8 cellular contexts compared by ENCODE assay signal in the genomic region with DNA sequence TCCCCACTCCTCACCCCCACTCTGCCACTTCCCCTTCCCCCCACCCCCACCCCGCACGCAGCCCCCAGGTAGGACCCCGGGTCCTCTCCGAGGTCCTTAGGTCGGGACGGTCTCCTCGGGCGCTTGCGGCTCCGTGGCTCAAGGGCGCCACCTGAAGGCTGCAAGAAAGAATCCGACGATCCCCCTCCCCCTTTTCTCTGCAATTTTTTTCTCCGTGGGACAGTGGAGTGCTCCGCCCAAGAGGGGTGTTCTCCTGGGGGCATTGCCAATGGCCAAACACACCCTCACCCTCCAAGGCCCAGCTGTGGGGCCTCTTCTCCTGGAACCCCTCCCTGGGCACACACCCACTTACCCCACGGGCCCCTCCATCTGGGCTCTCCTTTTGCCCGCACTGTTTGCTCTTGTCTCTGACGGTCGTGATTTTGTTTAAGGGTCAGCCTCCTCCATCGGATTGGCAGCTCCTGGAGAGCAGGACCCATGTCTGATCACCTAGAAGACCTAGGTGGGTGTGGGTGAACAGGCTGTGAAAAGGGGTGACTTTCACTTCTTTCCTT. TPM values are rescaled to one million over a fixed set of nuclear protein-coding genes. Genes with fewer than 3 reads are reported as not detected.
DNase-seq lines count a peak whose midpoint lies in the region; ATAC-seq and TF ChIP-seq lines count a peak whose summit lies in the region.

No MANE protein-coding gene starts in this region.

- H3K9me3 ChIP-seq in ectodermal cell (ENCODE audit: control insufficient read depth, low read length) (no peaks in the 10 kb centered on the region), transverse colon (no peaks in the 10 kb centered on the region)

- TF ChIP-seq POLR2A in transverse colon (IDR thresholded peaks at IDR 0.05), result no peak

- H3K27me3 Mint-ChIP-seq in activated B cell treated with CpG ODN at 0.5 μM for 24 hours, result peaks cover 26% of the 10 kb centered on the region
- peaks cover 34 to 54% (median 38%) of the 10 kb centered on the region in 3 donors for H3K27me3 Mint-ChIP-seq in naive B cell

- H3K27ac ChIP-seq in ectodermal cell (ENCODE audit: insufficient read depth, low read depth, low read length, poor library complexity, severe bottlenecking) (no peak overlapping the region), transverse colon (no peak overlapping the region)

- CTCF ChIA-PET in activated B cell treated with CpG ODN at 0.5 μM for 24 hours (lab: Charles Lee), result no interaction called here

- peaks cover 3% of the 10 kb centered on the region for H3K36me3 Mint-ChIP-seq in activated B cell treated with CpG ODN at 0.5 μM for 24 hours (ENCODE audit: low read depth)
- H3K36me3 Mint-ChIP-seq in naive B cell, result no peaks in the 10 kb centered on the region

- peak; percentile 42 for DNase-seq in SIG-M5 treated with dmso at 0.1 percent for 504 hours (lab: John Stamatoyannopoulos, UW; ENCODE audit: unreplicated experiment)
- DNase-seq in SIG-M5 (lab: John Stamatoyannopoulos, UW), result no peak
- DNase-seq in NCI-H1930 (lab: John Stamatoyannopoulos, UW), result peak; percentile 25 to 62
- DNase-seq in activated B cell treated with CpG ODN at 0.5 μM for 24 hours, result no peak
- peak; percentile 7 for DNase-seq in naive B cell
- DNase-seq in transverse colon, result peak; percentile 55

- H3K36me3 ChIP-seq in ectodermal cell (ENCODE audit: control insufficient read depth, insufficient read depth, low read length) (no peaks in the 10 kb centered on the region), transverse colon (no peaks in the 10 kb centered on the region)

- WGBS in ectodermal cell, 2 experiments, result 17% methylated on average over 18 to 20 of the region's 20 CpGs
- 8 to 20% methylated on average over 1 to 20 of the region's 20 CpGs for WGBS in transverse colon (ENCODE audit: low coverage in 1 of 2), 2 donors

- in situ Hi-C loops in transverse colon (cut with MboI; ENCODE audit: low pct_ligation_motif_present in 1 of 4, low pct_unique_long_range_greater_than_20kb in 1 of 4, low sequenced_read_pairs in 3 of 4), result no loop called here

- no peaks in the 10 kb centered on the region for H3K9me3 Mint-ChIP-seq in activated B cell treated with CpG ODN at 0.5 μM for 24 hours
- peaks cover 0 to 2% (median 0%) of the 10 kb centered on the region in 7 donors for H3K9me3 Mint-ChIP-seq in naive B cell

- H3K4me1 Mint-ChIP-seq in activated B cell treated with CpG ODN at 0.5 μM for 24 hours (peaks cover 11% of the 10 kb centered on the region), naive B cell (peaks cover 5 to 12% (median 7%) of the 10 kb centered on the region in 3 donors)

- TF ChIP-seq EP300 in transverse colon (IDR thresholded peaks at IDR 0.05; ENCODE audit: low read depth), result no peak

- peak overlapping the region; percentile 46 for H3K4me3 ChIP-seq in ectodermal cell (ENCODE audit: insufficient read depth, low read depth, low read length)
- H3K4me3 ChIP-seq in transverse colon, result peak overlapping the region; percentile 11 to 53 (median 42)

- peak overlapping the region; percentile 58 for H3K4me3 Mint-ChIP-seq in activated B cell treated with CpG ODN at 0.5 μM for 24 hours
- H3K4me3 Mint-ChIP-seq in naive B cell, result peak overlapping the region in 7 of 8 donors; percentile 55 to 82 (median 72)

- H3K27ac Mint-ChIP-seq in activated B cell treated with CpG ODN at 0.5 μM for 24 hours (no peak overlapping the region), naive B cell (peak overlapping the region in 1 of 6 donors; percentile 96)

- no peaks in the 10 kb centered on the region for H3K4me1 ChIP-seq in ectodermal cell (ENCODE audit: control insufficient read depth, insufficient read depth, low read length)
- H3K4me1 ChIP-seq in transverse colon, result peaks cover 7 to 24% (median 22%) of the 10 kb centered on the region in 4 donors

- TF ChIP-seq CTCF in activated B cell treated with CpG ODN at 0.5 μM for 24 hours (IDR thresholded peaks at IDR 0.05), result no peak
- TF ChIP-seq CTCF in transverse colon (IDR thresholded peaks at IDR 0.05), result peak; percentile 33 to 52 (median 43)

- intact Hi-C loops in activated B cell treated with CpG ODN at 0.5 μM for 24 hours (cut with micrococcal nuclease) (no loop called here), transverse colon (cut with DNase I; ENCODE audit: low total_unique reads) (no loop called here)

- H3K27me3 ChIP-seq in ectodermal cell (ENCODE audit: control insufficient read depth, insufficient read depth, low read length, poor library complexity, severe bottlenecking) (peaks cover 38% of the 10 kb centered on the region), transverse colon (peaks cover 25% of the 10 kb centered on the region)

- POLR2A ChIA-PET in activated B cell treated with CpG ODN at 0.5 μM for 24 hours (lab: Charles Lee), result no interaction called here

- ATAC-seq in activated B cell treated with CpG ODN at 0.5 μM for 24 hours (ENCODE audit: low read depth), result peak; percentile 71
- peak; percentile 56 to 61 for ATAC-seq in naive B cell (ENCODE audit: low read depth in 2 of 2)
- ATAC-seq in GM21723 (IDR thresholded peaks at IDR 0.05; ENCODE audit: unreplicated experiment), result no peak

RNA-seq across cellular contexts. Expression of a gene that starts 1.1 kb away (rescaled TPM):
- total RNA-seq in activated B cell treated with CpG ODN at 0.5 μM for 24 hours, result 0.20 TPM in 1 of 2 replicates, not detected in the other
- 2.4 TPM for polyA plus RNA-seq in ectodermal cell (2013, experiment 1 of 4)
- 2.1 TPM for polyA plus RNA-seq in ectodermal cell (2013, experiment 2 of 4)
- polyA plus RNA-seq in ectodermal cell (2013, experiment 3 of 4), result 3.8 TPM
- 2.9 TPM for polyA plus RNA-seq in ectodermal cell (2013, experiment 4 of 4)
- not detected for polyA plus RNA-seq in naive B cell (ENCODE audit: low read depth in 6 of 6)
- 10 to 100 TPM in 1 of 4 donors, 1 to 10 TPM in 1, under 1 TPM in 1, not detected in 1; 0.96 to 10.5 (median 4.0) TPM for total RNA-seq in transverse colon

RNA-seq across cellular contexts. Expression of a gene that starts 17.4 kb away (rescaled TPM):
- total RNA-seq in activated B cell treated with CpG ODN at 0.5 μM for 24 hours, result not detected in 2 replicates
- polyA plus RNA-seq in ectodermal cell (2013, experiment 1 of 4), result 0.26 TPM
- 0.20 TPM for polyA plus RNA-seq in ectodermal cell (2013, experiment 2 of 4)
- not detected for polyA plus RNA-seq in ectodermal cell (2013, experiment 3 of 4)
- polyA plus RNA-seq in ectodermal cell (2013, experiment 4 of 4), result not detected
- under 1 TPM in 1 of 6 donors, not detected in 5; 0.41 TPM for polyA plus RNA-seq in naive B cell (ENCODE audit: low read depth in 6 of 6)
- total RNA-seq in transverse colon, result under 1 TPM in 2 of 4 donors, not detected in 2; 0.32 to 0.55 TPM

RNA-seq across cellular contexts. Expression of a gene that starts 40.0 kb away (rescaled TPM):
- not detected in 2 replicates for total RNA-seq in activated B cell treated with CpG ODN at 0.5 μM for 24 hours
- polyA plus RNA-seq in ectodermal cell (2013, experiment 1 of 4), result not detected
- polyA plus RNA-seq in ectodermal cell (2013, experiment 2 of 4), result not detected
- polyA plus RNA-seq in ectodermal cell (2013, experiment 3 of 4), result not detected
- polyA plus RNA-seq in ectodermal cell (2013, experiment 4 of 4), result not detected
- not detected for polyA plus RNA-seq in naive B cell (ENCODE audit: low read depth in 6 of 6)
- total RNA-seq in transverse colon, result not detected

Comparison
In these comparisons a context has a peak if more than half of its experiments do, and no peak if none do; other contexts are left out.
1. DNase-seq: peak in SIG-M5 treated with dmso at 0.1 percent for 504 hours (single experiment), NCI-H1930 (2 of 2), naive B cell (single experiment) and transverse colon (single experiment); none in SIG-M5 (single experiment) and activated B cell treated with CpG ODN at 0.5 μM for 24 hours (single experiment).